In the genomic region with DNA sequence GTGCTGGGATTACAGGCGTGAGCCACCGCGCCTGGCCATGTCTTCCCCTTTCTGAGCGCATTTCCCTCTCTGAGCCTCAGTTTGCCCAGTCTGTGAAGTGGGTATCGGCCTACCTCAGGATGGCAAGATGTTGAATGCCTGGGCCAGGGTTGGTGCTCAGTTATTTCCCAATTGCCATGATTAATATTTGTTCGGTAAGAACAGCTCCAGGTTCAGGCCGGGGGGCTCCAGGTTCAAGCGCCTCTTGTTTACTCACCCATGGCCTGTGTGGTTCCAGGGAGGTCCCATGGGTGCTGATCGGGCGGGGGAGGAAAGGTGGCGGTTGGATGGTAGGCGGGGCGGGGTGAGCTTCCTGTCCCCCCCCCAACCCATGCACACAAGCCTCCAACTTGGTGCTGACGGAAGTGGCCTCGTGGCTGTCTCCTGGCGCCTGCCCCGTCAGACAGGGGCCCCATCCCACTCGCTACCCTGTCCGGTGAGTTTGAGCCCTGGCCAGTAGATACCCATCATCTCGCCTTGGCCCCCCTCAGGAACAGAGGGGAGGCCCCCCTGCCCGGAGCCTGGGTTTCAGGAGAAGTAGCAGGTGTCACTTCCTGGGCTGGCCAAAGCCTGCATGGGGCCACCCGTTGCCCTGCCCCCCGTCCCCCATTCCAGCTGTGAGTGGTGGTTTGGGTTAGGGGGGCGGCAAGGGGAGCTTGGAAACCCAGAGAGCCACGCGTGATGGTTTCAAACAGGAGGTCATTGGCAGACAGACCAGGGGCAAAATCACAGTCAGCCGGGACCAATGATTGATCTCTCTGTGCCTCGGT, we compare ENCODE assay signal across 1 cellular context.
TF ChIP-seq lines count a peak whose summit lies in the region.

A gene with protein sequence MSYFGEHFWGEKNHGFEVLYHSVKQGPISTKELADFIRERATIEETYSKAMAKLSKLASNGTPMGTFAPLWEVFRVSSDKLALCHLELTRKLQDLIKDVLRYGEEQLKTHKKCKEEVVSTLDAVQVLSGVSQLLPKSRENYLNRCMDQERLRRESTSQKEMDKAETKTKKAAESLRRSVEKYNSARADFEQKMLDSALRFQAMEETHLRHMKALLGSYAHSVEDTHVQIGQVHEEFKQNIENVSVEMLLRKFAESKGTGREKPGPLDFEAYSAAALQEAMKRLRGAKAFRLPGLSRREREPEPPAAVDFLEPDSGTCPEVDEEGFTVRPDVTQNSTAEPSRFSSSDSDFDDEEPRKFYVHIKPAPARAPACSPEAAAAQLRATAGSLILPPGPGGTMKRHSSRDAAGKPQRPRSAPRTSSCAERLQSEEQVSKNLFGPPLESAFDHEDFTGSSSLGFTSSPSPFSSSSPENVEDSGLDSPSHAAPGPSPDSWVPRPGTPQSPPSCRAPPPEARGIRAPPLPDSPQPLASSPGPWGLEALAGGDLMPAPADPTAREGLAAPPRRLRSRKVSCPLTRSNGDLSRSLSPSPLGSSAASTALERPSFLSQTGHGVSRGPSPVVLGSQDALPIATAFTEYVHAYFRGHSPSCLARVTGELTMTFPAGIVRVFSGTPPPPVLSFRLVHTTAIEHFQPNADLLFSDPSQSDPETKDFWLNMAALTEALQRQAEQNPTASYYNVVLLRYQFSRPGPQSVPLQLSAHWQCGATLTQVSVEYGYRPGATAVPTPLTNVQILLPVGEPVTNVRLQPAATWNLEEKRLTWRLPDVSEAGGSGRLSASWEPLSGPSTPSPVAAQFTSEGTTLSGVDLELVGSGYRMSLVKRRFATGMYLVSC (plus strand): TSS at position 375 of the 809 bp plus-strand sequence. CDS start 3,688 bp downstream, outside the sequence.

TF ChIP-seq in HepG2, 621 proteins besides CTCF, POLR2A, EP300 and RAD21 (continued from another document and continues in another):
- TF ChIP-seq, protein P1, sequence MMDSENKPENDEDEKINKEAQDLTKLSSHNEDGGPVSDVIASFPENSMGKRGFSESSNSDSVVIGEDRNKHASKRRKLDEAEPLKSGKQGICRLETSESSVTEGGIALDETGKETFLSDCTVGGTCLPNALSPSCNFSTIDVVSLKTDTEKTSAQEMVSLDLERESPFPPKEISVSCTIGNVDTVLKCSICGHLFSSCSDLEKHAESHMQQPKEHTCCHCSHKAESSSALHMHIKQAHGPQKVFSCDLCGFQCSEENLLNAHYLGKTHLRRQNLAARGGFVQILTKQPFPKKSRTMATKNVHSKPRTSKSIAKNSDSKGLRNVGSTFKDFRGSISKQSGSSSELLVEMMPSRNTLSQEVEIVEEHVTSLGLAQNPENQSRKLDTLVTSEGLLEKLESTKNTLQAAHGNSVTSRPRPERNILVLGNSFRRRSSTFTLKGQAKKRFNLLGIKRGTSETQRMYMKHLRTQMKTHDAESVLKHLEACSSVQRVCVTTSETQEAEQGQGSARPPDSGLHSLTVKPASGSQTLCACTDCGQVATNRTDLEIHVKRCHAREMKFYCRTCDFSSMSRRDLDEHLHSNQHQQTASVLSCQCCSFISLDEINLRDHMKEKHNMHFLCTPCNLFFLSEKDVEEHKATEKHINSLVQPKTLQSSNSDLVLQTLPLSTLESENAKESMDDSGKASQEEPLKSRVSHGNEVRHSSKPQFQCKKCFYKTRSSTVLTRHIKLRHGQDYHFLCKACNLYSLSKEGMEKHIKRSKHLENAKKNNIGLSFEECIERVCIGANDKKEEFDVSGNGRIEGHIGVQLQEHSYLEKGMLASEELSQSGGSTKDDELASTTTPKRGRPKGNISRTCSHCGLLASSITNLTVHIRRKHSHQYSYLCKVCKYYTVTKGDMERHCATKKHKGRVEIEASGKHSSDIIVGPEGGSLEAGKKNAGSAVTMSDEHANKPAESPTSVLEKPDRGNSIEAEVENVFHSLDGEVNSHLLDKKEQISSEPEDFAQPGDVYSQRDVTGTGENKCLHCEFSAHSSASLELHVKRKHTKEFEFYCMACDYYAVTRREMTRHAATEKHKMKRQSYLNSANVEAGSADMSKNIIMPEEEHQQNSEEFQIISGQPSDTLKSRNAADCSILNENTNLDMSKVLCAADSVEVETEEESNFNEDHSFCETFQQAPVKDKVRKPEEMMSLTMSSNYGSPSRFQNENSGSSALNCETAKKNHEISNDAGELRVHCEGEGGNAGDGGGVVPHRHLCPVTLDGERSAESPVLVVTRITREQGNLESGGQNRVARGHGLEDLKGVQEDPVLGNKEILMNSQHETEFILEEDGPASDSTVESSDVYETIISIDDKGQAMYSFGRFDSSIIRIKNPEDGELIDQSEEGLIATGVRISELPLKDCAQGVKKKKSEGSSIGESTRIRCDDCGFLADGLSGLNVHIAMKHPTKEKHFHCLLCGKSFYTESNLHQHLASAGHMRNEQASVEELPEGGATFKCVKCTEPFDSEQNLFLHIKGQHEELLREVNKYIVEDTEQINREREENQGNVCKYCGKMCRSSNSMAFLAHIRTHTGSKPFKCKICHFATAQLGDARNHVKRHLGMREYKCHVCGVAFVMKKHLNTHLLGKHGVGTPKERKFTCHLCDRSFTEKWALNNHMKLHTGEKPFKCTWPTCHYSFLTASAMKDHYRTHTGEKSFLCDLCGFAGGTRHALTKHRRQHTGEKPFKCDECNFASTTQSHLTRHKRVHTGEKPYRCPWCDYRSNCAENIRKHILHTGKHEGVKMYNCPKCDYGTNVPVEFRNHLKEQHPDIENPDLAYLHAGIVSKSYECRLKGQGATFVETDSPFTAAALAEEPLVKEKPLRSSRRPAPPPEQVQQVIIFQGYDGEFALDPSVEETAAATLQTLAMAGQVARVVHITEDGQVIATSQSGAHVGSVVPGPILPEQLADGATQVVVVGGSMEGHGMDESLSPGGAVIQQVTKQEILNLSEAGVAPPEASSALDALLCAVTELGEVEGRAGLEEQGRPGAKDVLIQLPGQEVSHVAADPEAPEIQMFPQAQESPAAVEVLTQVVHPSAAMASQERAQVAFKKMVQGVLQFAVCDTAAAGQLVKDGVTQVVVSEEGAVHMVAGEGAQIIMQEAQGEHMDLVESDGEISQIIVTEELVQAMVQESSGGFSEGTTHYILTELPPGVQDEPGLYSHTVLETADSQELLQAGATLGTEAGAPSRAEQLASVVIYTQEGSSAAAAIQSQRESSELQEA (CRISPR knock-in tag; IDR thresholded peaks at IDR 0.05; ENCODE audit: not compliant biosample characterization): no peak
- TF ChIP-seq, protein P2, sequence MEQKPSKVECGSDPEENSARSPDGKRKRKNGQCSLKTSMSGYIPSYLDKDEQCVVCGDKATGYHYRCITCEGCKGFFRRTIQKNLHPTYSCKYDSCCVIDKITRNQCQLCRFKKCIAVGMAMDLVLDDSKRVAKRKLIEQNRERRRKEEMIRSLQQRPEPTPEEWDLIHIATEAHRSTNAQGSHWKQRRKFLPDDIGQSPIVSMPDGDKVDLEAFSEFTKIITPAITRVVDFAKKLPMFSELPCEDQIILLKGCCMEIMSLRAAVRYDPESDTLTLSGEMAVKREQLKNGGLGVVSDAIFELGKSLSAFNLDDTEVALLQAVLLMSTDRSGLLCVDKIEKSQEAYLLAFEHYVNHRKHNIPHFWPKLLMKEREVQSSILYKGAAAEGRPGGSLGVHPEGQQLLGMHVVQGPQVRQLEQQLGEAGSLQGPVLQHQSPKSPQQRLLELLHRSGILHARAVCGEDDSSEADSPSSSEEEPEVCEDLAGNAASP (CRISPR knock-in tag; IDR thresholded peaks at IDR 0.05; ENCODE audit: borderline replicate concordance): no peak
- TF ChIP-seq, protein P3, sequence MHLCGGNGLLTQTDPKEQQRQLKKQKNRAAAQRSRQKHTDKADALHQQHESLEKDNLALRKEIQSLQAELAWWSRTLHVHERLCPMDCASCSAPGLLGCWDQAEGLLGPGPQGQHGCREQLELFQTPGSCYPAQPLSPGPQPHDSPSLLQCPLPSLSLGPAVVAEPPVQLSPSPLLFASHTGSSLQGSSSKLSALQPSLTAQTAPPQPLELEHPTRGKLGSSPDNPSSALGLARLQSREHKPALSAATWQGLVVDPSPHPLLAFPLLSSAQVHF (CRISPR knock-in tag; IDR thresholded peaks at IDR 0.05): no peak
- no peak for TF ChIP-seq ZNF552 (CRISPR knock-in tag; IDR thresholded peaks at IDR 0.05; ENCODE audit: borderline replicate concordance)
- TF ChIP-seq, protein P4, sequence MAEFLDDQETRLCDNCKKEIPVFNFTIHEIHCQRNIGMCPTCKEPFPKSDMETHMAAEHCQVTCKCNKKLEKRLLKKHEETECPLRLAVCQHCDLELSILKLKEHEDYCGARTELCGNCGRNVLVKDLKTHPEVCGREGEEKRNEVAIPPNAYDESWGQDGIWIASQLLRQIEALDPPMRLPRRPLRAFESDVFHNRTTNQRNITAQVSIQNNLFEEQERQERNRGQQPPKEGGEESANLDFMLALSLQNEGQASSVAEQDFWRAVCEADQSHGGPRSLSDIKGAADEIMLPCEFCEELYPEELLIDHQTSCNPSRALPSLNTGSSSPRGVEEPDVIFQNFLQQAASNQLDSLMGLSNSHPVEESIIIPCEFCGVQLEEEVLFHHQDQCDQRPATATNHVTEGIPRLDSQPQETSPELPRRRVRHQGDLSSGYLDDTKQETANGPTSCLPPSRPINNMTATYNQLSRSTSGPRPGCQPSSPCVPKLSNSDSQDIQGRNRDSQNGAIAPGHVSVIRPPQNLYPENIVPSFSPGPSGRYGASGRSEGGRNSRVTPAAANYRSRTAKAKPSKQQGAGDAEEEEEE (CRISPR knock-in tag; IDR thresholded peaks at IDR 0.05; ENCODE audit: borderline replicate concordance): no peak
- TF ChIP-seq ZBTB1 (CRISPR knock-in tag; IDR thresholded peaks at IDR 0.05; ENCODE audit: borderline replicate concordance): no peak
- no peak for TF ChIP-seq GATAD1 (CRISPR knock-in tag; IDR thresholded peaks at IDR 0.05)
- TF ChIP-seq ZNF678 (CRISPR knock-in tag; IDR thresholded peaks at IDR 0.05): no peak
- no peak for TF ChIP-seq HMG20B (CRISPR knock-in tag; conservative IDR thresholded peaks at IDR 0.05)
- no peak for TF ChIP-seq ERF (CRISPR knock-in tag; IDR thresholded peaks at IDR 0.05)
- TF ChIP-seq REPIN1 (CRISPR knock-in tag; IDR thresholded peaks at IDR 0.05; ENCODE audit: borderline replicate concordance, low read depth): no peak
- no peak for TF ChIP-seq HNRNPH1 (optimal IDR thresholded peaks at IDR 0.05; ENCODE audit: low read depth, low read length)
- TF ChIP-seq, protein P5, sequence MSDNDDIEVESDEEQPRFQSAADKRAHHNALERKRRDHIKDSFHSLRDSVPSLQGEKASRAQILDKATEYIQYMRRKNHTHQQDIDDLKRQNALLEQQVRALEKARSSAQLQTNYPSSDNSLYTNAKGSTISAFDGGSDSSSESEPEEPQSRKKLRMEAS (IDR thresholded peaks at IDR 0.05): peak; percentile 45; the same call in 1 of the 2 replicates
- TF ChIP-seq, protein P6, sequence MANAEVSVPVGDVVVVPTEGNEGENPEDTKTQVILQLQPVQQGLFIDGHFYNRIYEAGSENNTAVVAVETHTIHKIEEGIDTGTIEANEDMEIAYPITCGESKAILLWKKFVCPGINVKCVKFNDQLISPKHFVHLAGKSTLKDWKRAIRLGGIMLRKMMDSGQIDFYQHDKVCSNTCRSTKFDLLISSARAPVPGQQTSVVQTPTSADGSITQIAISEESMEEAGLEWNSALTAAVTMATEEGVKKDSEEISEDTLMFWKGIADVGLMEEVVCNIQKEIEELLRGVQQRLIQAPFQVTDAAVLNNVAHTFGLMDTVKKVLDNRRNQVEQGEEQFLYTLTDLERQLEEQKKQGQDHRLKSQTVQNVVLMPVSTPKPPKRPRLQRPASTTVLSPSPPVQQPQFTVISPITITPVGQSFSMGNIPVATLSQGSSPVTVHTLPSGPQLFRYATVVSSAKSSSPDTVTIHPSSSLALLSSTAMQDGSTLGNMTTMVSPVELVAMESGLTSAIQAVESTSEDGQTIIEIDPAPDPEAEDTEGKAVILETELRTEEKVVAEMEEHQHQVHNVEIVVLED (CRISPR knock-in tag; IDR thresholded peaks at IDR 0.05; ENCODE audit: borderline replicate concordance): peak; percentile 48; the same call in 1 of the 2 replicates
- no peak for TF ChIP-seq ZNF12 (CRISPR knock-in tag; IDR thresholded peaks at IDR 0.05)
- TF ChIP-seq YEATS4 (CRISPR knock-in tag; IDR thresholded peaks at IDR 0.05; ENCODE audit: borderline replicate concordance): no peak
- TF ChIP-seq ZNF724P (CRISPR knock-in tag; IDR thresholded peaks at IDR 0.05; ENCODE audit: borderline replicate concordance): no peak
- TF ChIP-seq, protein P7, sequence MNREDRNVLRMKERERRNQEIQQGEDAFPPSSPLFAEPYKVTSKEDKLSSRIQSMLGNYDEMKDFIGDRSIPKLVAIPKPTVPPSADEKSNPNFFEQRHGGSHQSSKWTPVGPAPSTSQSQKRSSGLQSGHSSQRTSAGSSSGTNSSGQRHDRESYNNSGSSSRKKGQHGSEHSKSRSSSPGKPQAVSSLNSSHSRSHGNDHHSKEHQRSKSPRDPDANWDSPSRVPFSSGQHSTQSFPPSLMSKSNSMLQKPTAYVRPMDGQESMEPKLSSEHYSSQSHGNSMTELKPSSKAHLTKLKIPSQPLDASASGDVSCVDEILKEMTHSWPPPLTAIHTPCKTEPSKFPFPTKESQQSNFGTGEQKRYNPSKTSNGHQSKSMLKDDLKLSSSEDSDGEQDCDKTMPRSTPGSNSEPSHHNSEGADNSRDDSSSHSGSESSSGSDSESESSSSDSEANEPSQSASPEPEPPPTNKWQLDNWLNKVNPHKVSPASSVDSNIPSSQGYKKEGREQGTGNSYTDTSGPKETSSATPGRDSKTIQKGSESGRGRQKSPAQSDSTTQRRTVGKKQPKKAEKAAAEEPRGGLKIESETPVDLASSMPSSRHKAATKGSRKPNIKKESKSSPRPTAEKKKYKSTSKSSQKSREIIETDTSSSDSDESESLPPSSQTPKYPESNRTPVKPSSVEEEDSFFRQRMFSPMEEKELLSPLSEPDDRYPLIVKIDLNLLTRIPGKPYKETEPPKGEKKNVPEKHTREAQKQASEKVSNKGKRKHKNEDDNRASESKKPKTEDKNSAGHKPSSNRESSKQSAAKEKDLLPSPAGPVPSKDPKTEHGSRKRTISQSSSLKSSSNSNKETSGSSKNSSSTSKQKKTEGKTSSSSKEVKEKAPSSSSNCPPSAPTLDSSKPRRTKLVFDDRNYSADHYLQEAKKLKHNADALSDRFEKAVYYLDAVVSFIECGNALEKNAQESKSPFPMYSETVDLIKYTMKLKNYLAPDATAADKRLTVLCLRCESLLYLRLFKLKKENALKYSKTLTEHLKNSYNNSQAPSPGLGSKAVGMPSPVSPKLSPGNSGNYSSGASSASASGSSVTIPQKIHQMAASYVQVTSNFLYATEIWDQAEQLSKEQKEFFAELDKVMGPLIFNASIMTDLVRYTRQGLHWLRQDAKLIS (CRISPR knock-in tag; IDR thresholded peaks at IDR 0.05): no peak
- no peak for TF ChIP-seq AKAP8 (CRISPR knock-in tag; IDR thresholded peaks at IDR 0.05)
- TF ChIP-seq, protein P8, sequence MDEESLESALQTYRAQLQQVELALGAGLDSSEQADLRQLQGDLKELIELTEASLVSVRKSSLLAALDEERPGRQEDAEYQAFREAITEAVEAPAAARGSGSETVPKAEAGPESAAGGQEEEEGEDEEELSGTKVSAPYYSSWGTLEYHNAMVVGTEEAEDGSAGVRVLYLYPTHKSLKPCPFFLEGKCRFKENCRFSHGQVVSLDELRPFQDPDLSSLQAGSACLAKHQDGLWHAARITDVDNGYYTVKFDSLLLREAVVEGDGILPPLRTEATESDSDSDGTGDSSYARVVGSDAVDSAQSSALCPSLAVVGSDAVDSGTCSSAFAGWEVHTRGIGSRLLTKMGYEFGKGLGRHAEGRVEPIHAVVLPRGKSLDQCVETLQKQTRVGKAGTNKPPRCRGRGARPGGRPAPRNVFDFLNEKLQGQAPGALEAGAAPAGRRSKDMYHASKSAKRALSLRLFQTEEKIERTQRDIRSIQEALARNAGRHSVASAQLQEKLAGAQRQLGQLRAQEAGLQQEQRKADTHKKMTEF (CRISPR knock-in tag; IDR thresholded peaks at IDR 0.05): peak; percentile 54; the same call in 1 of the 2 replicates
- no peak for TF ChIP-seq ZNF607 (CRISPR knock-in tag; IDR thresholded peaks at IDR 0.05; ENCODE audit: borderline replicate concordance)
- no peak for TF ChIP-seq NFIC (IDR thresholded peaks at IDR 0.05; ENCODE audit: low read length)
